ENCODE assay signal across 1 cellular context in the genomic region with DNA sequence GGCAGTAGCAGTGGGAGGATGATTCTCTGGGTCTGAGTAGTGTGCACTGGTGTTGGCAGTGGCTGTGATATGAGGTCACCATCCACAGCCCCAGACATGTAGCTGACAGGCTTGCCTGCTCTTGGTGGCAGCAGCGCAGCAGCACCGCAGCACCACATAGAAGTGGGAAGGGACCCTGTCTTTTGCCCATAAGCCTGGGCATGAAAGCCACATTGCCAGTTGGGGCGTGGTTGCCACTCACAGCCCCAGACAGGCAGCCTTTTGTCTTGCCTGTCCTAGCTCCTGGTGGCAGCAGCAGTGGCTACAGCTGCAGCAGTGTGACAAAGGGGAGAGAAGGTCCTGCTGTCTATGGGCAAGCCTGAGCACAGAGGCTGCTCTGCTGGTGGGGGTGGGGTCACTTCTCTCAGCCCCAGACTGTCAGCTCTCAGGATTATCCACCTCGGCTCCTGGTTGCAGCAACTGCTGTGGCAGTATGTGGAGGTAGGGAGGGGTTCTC.
TF ChIP-seq lines count a peak whose summit lies in the region.

No MANE protein-coding gene starts in this region.

TF ChIP-seq in H1, 55 proteins besides CTCF, POLR2A, EP300 and RAD21:
- TF ChIP-seq NRF1 (IDR thresholded peaks at IDR 0.05; ENCODE audit: low read depth, low read length) (no peak), TBP (IDR thresholded peaks at IDR 0.05; ENCODE audit: low read depth, low read length) (no peak), BCL11A (IDR thresholded peaks at IDR 0.05; ENCODE audit: low read depth in 2 of 2, low read length in 2 of 2) (no peak), POU5F1 (IDR thresholded peaks at IDR 0.05; ENCODE audit: low read depth, low read length) (no peak), FOSL1 (IDR thresholded peaks at IDR 0.05; ENCODE audit: insufficient read depth, low read depth, low read length) (no peak), RFX5 (IDR thresholded peaks at IDR 0.05; ENCODE audit: borderline replicate concordance, low read depth, low read length) (no peak), ZNF274 (IDR thresholded peaks at IDR 0.05; ENCODE audit: borderline replicate concordance, extremely low read depth, low read length) (no peak), KDM4A (IDR thresholded peaks at IDR 0.05; ENCODE audit: low read depth, low read length, severe bottlenecking) (no peak), POLR2AphosphoS5 (IDR thresholded peaks at IDR 0.05; ENCODE audit: low read depth, low read length) (no peak), EZH2 (IDR thresholded peaks at IDR 0.05; ENCODE audit: low read depth, low read length, severe bottlenecking) (no peak), TEAD4 (IDR thresholded peaks at IDR 0.05; ENCODE audit: low read depth, low read length) (no peak), YY1 (IDR thresholded peaks at IDR 0.05; ENCODE audit: low read depth, low read length) (no peak), ASH2L (IDR thresholded peaks at IDR 0.05; ENCODE audit: low read length) (no peak), MAFK (IDR thresholded peaks at IDR 0.05; ENCODE audit: low read depth, low read length) (no peak)
- TF ChIP-seq, protein P1, sequence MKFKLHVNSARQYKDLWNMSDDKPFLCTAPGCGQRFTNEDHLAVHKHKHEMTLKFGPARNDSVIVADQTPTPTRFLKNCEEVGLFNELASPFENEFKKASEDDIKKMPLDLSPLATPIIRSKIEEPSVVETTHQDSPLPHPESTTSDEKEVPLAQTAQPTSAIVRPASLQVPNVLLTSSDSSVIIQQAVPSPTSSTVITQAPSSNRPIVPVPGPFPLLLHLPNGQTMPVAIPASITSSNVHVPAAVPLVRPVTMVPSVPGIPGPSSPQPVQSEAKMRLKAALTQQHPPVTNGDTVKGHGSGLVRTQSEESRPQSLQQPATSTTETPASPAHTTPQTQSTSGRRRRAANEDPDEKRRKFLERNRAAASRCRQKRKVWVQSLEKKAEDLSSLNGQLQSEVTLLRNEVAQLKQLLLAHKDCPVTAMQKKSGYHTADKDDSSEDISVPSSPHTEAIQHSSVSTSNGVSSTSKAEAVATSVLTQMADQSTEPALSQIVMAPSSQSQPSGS (IDR thresholded peaks at IDR 0.05; ENCODE audit: low read length), result no peak
- TF ChIP-seq, protein P2, sequence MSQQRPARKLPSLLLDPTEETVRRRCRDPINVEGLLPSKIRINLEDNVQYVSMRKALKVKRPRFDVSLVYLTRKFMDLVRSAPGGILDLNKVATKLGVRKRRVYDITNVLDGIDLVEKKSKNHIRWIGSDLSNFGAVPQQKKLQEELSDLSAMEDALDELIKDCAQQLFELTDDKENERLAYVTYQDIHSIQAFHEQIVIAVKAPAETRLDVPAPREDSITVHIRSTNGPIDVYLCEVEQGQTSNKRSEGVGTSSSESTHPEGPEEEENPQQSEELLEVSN (IDR thresholded peaks at IDR 0.05), result no peak
